14 cellular contexts compared by ENCODE assay signal in genomic region chr10:123743441-123744225, GRCh38.
DNase-seq lines count a peak whose midpoint lies in the region; ATAC-seq and TF ChIP-seq lines count a peak whose summit lies in the region.
"Had no signal": no experiment of that assay in that cellular context is flagged by ENCODE, and none has a peak within 500 bp of the region (broad histone marks: within the 10 kb centered on the region; RNA-seq: fewer than 3 reads in every experiment).

No MANE protein-coding gene starts in this region.

- intact Hi-C loops in Right ventricle myocardium superior (cut with DNase I) = no loop called here
- intact Hi-C loops in left ventricle myocardium inferior (cut with micrococcal nuclease) = no loop called here
- intact Hi-C loops in PC-3 (cut with micrococcal nuclease) = no loop called here
- intact Hi-C loops in activated CD4-positive, alpha-beta memory T cell treated with anti-CD3 and anti-CD28 coated beads for 36 hours (cut with micrococcal nuclease) = no loop called here

- whole genome bisulfite sequencing in smooth muscle cell (ENCODE audit: low lambda C conversion rate) = 45% methylated on average over 13 of the region's 13 CpGs

- no peak overlapping the region for H2AFZ ChIP-seq in PC-3 (ENCODE audit: low read length)
- no peak overlapping the region for H2AFZ ChIP-seq in smooth muscle cell (ENCODE audit: low read depth)

- no peaks in the 10 kb centered on the region for H3K36me3 ChIP-seq in left ventricle myocardium inferior
- no peaks in the 10 kb centered on the region for H3K36me3 ChIP-seq in PC-3 (ENCODE audit: low read depth, low read length)
- H3K36me3 ChIP-seq in smooth muscle cell (ENCODE audit: low read depth) = no peaks in the 10 kb centered on the region
- no peaks in the 10 kb centered on the region for H3K36me3 ChIP-seq in MG63

- POLR2A ChIA-PET in PC-3 (lab: Charles Lee; ENCODE audit: unreplicated experiment) = no interaction called here
- POLR2A ChIA-PET in activated CD4-positive, alpha-beta memory T cell treated with anti-CD3 and anti-CD28 coated beads for 36 hours (lab: Charles Lee) = no interaction called here

- H3K9me3 Mint-ChIP-seq in activated CD4-positive, alpha-beta memory T cell treated with anti-CD3 and anti-CD28 coated beads for 36 hours = no peaks in the 10 kb centered on the region

- no peaks in the 10 kb centered on the region for H3K79me2 ChIP-seq in PC-3 (ENCODE audit: low read length)
- H3K79me2 ChIP-seq in smooth muscle cell (ENCODE audit: low read depth) = no peaks in the 10 kb centered on the region

- no peak for DNase-seq in Right ventricle myocardium superior
- no peak for DNase-seq in left ventricle myocardium inferior
- DNase-seq in PC-3 = peak; percentile 13
- DNase-seq in fibroblast of the aortic adventitia (ENCODE audit: low read depth) = peak; percentile 37
- DNase-seq in smooth muscle cell (lab: John Stamatoyannopoulos, UW; ENCODE audit: unreplicated experiment) = no peak
- DNase-seq in NCI-H82 (lab: John Stamatoyannopoulos, UW) = no peak
- no peak for DNase-seq in activated CD4-positive, alpha-beta memory T cell treated with anti-CD3 and anti-CD28 coated beads for 36 hours
- no peak for DNase-seq in MG63
- DNase-seq: ACHN; activated effector memory CD4-positive, alpha-beta T cell treated with Interleukin-2 at 50 U/mL for 16 hours; anterior cingulate cortex; mesenchymal stem cell; NCI-H2029; NCI-H526 had no signal

- no peaks in the 10 kb centered on the region for H3F3A ChIP-seq in PC-3 (ENCODE audit: low read length, unreplicated experiment)
- H3F3A ChIP-seq in smooth muscle cell (ENCODE audit: low read depth) = no peaks in the 10 kb centered on the region

- ATAC-seq in Right ventricle myocardium superior (ENCODE audit: poor library complexity) = peak; percentile 64
- ATAC-seq in PC-3 = no peak

- no peaks in the 10 kb centered on the region for H4K20me1 ChIP-seq in PC-3 (ENCODE audit: low read length)
- no peaks in the 10 kb centered on the region for H4K20me1 ChIP-seq in smooth muscle cell (ENCODE audit: low read depth)

- no peak overlapping the region for H3K4me2 ChIP-seq in PC-3 (ENCODE audit: low read length)
- H3K4me2 ChIP-seq in smooth muscle cell = peak overlapping the region; percentile 57

- H3K27me3 Mint-ChIP-seq in activated CD4-positive, alpha-beta memory T cell treated with anti-CD3 and anti-CD28 coated beads for 36 hours = peaks cover 8% of the 10 kb centered on the region

- H3K36me3 Mint-ChIP-seq in activated CD4-positive, alpha-beta memory T cell treated with anti-CD3 and anti-CD28 coated beads for 36 hours = no peaks in the 10 kb centered on the region

- no TSS peak for BruUV-seq in PC-3 (replicated peaks; lab: Mats Ljungman, UMichigan)

- H3K27me3 ChIP-seq in left ventricle myocardium inferior (ENCODE audit: low read depth) (peaks cover 52% of the 10 kb centered on the region), PC-3 (ENCODE audit: low read length) (peaks cover 3% of the 10 kb centered on the region; the same call in 1 of the 2 replicates), smooth muscle cell (ENCODE audit: low read depth) (no peaks in the 10 kb centered on the region), MG63 (no peaks in the 10 kb centered on the region; the same call in 1 of the 2 replicates)

- H3K9me2 ChIP-seq in PC-3 (replicated peaks; ENCODE audit: low read length) = no peaks in the 10 kb centered on the region

- H3K27ac ChIP-seq in left ventricle myocardium inferior (replicated peaks) (no peak overlapping the region), PC-3 (ENCODE audit: low read length) (no peak overlapping the region), smooth muscle cell (ENCODE audit: low read depth) (no peak overlapping the region)

- H3K9ac ChIP-seq in PC-3 (ENCODE audit: low read length) = no peak overlapping the region
- H3K9ac ChIP-seq in smooth muscle cell (ENCODE audit: low read depth) = no peak overlapping the region

- H3K4me1 ChIP-seq in left ventricle myocardium inferior (no peaks in the 10 kb centered on the region), PC-3 (ENCODE audit: insufficient read depth, low read length) (no peaks in the 10 kb centered on the region), smooth muscle cell (ENCODE audit: low read depth) (no peaks in the 10 kb centered on the region)

- no peak for TF ChIP-seq CTCF in left ventricle myocardium inferior (IDR thresholded peaks at IDR 0.05; ENCODE audit: borderline replicate concordance)
- TF ChIP-seq CTCF in PC-3 (conservative IDR thresholded peaks at IDR 0.05; ENCODE audit: low read depth, low read length) = no peak
- TF ChIP-seq CTCF in fibroblast of the aortic adventitia (IDR thresholded peaks at IDR 0.05; ENCODE audit: insufficient read depth, low read length) = no peak
- TF ChIP-seq CTCF in smooth muscle cell (IDR thresholded peaks at IDR 0.05; ENCODE audit: borderline replicate concordance, insufficient read depth, poor library complexity, severe bottlenecking) = no peak

- no peak overlapping the region for H3K4me3 ChIP-seq in left ventricle myocardium inferior
- no peak overlapping the region for H3K4me3 ChIP-seq in PC-3 (ENCODE audit: low read length)
- H3K4me3 ChIP-seq in fibroblast of the aortic adventitia (ENCODE audit: low read depth, low read length) = no peak overlapping the region
- H3K4me3 ChIP-seq in smooth muscle cell = no peak overlapping the region
- no peak overlapping the region for H3K4me3 ChIP-seq in MG63

- H3K4me1 Mint-ChIP-seq in activated CD4-positive, alpha-beta memory T cell treated with anti-CD3 and anti-CD28 coated beads for 36 hours (ENCODE audit: low read depth) = no peaks in the 10 kb centered on the region

- H3K4me3 Mint-ChIP-seq in activated CD4-positive, alpha-beta memory T cell treated with anti-CD3 and anti-CD28 coated beads for 36 hours = no peak overlapping the region

- no peaks in the 10 kb centered on the region for H3K9me3 ChIP-seq in left ventricle myocardium inferior (replicated peaks)
- H3K9me3 ChIP-seq in PC-3 (ENCODE audit: low read length) = no peaks in the 10 kb centered on the region
- H3K9me3 ChIP-seq in smooth muscle cell (replicated peaks; ENCODE audit: low read depth) = no peaks in the 10 kb centered on the region
- H3K9me3 ChIP-seq in MG63 = no peaks in the 10 kb centered on the region

- no peak overlapping the region for H3K27ac Mint-ChIP-seq in activated CD4-positive, alpha-beta memory T cell treated with anti-CD3 and anti-CD28 coated beads for 36 hours

- CTCF ChIA-PET in PC-3 (lab: Charles Lee) = no interaction called here
- CTCF ChIA-PET in activated CD4-positive, alpha-beta memory T cell treated with anti-CD3 and anti-CD28 coated beads for 36 hours (lab: Charles Lee) = no interaction called here

Comparison
In these comparisons a context has a peak if more than half of its experiments do, and no peak if none do; other contexts are left out.
1. DNase-seq: peak in PC-3 (single experiment) and fibroblast of the aortic adventitia (single experiment); none in Right ventricle myocardium superior (single experiment), left ventricle myocardium inferior (single experiment), smooth muscle cell (single experiment), NCI-H82 (single experiment), activated CD4-positive, alpha-beta memory T cell treated with anti-CD3 and anti-CD28 coated beads for 36 hours (single experiment) and MG63 (single experiment).